19 cellular contexts compared by ENCODE assay signal in the genomic region with DNA sequence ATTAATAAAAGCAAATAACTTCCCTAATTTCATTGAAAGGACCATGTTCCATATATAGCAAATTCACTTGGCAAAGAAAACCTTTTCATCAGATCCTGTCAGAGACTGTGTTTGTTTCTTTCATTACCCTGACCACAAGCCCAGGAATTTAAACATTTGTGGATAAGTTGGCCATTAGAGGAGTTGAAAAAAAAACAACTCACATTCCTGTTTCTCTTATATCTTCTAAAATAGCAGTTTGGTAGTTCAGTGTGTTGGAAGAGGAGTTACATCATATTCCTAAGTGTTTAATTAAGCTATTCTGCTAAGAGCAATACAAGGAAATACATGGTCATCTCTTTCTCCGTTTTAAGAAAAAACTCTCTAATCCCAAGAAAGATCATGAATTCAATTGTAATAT.
DNase-seq lines count a peak whose midpoint lies in the region; ATAC-seq and TF ChIP-seq lines count a peak whose summit lies in the region.
"Had no signal": no experiment of that assay in that cellular context is flagged by ENCODE, and none has a peak within 500 bp of the region (broad histone marks: within the 10 kb centered on the region; RNA-seq: fewer than 3 reads in every experiment).

No MANE protein-coding gene starts in this region.

- 0 out of 2 replicates have a peak, but pooled peaks cover 3% of the 10 kb centered on the region for H4K20me1 ChIP-seq in IMR-90 (ENCODE audit: insufficient read depth, low read length)

- H4K91ac ChIP-seq in IMR-90 (ENCODE audit: insufficient read depth, low read depth, low read length) = no peak overlapping the region

- BruUV-seq in IMR-90 (replicated peaks; lab: Mats Ljungman, UMichigan) = no TSS peak

- H3K79me2 ChIP-seq in mesendoderm (ENCODE audit: control insufficient read depth, insufficient read depth, low read length) = no peaks in the 10 kb centered on the region

- no peak overlapping the region for H2AFZ ChIP-seq in IMR-90 (replicated peaks; ENCODE audit: low read length, poor library complexity)

- no peak overlapping the region for H2BK5ac ChIP-seq in IMR-90 (ENCODE audit: low read depth, low read length, poor library complexity, severe bottlenecking)
- no peak overlapping the region for H2BK5ac ChIP-seq in mesendoderm (ENCODE audit: low read length)

- no peak overlapping the region for H3K18ac ChIP-seq in IMR-90 (ENCODE audit: low read depth, low read length)
- no peak overlapping the region for H3K18ac ChIP-seq in mesendoderm (ENCODE audit: low read length)

- no peak overlapping the region for H4K8ac ChIP-seq in IMR-90 (ENCODE audit: low read depth in 2 of 2, low read length in 2 of 2)
- no peak overlapping the region for H4K8ac ChIP-seq in mesendoderm (ENCODE audit: low read depth, low read length)

- H4K5ac ChIP-seq in IMR-90 (ENCODE audit: low read depth, low read length) (no peak overlapping the region), mesendoderm (ENCODE audit: low read length) (no peak overlapping the region)

- in situ Hi-C loops in IMR-90 (cut with MboI; ENCODE audit: low sequenced_read_pairs) = loop anchor here (10.0 kb wide), 1 partner anchor 661 kb away; no protein-coding TSS in a partner anchor

- H3K4me3 ChIP-seq in IMR-90 (ENCODE audit: insufficient read depth, low read depth, low read length) (no peak overlapping the region), mesendoderm (ENCODE audit: low read length) (no peak overlapping the region)
- H3K4me3 ChIP-seq: lower lobe of right lung, sigmoid colon, SJSA1, transverse colon had no signal

- no peak overlapping the region for H3K23ac ChIP-seq in IMR-90 (ENCODE audit: low read depth, low read length)
- no peak overlapping the region for H3K23ac ChIP-seq in mesendoderm (ENCODE audit: low read length)

- POLR2A ChIA-PET in IMR-90 (lab: Charles Lee; ENCODE audit: unreplicated experiment) = no interaction called here

- no peak overlapping the region for H3K4me2 ChIP-seq in IMR-90 (ENCODE audit: low read depth, low read length)
- no peak overlapping the region for H3K4me2 ChIP-seq in mesendoderm (ENCODE audit: low read length)

- H3K79me1 ChIP-seq in IMR-90 (ENCODE audit: low read depth in 1 of 2, low read length in 2 of 2) (no peaks in the 10 kb centered on the region), mesendoderm (ENCODE audit: low read length) (no peaks in the 10 kb centered on the region)

- H2AK5ac ChIP-seq in IMR-90 (ENCODE audit: low read depth, low read length) (no peak overlapping the region), mesendoderm (ENCODE audit: low read length) (no peak overlapping the region)

- H3K9me3 ChIP-seq in IMR-90 (ENCODE audit: control insufficient read depth, insufficient read depth, low read length) = no peaks in the 10 kb centered on the region
- H3K9me3 ChIP-seq: lower lobe of right lung, sigmoid colon, SJSA1, transverse colon had no signal

- H3K27ac ChIP-seq in IMR-90 (ENCODE audit: insufficient read depth, low read length) (no peak overlapping the region), mesendoderm (ENCODE audit: low read depth, low read length) (no peak overlapping the region)
- H3K27ac ChIP-seq: lower lobe of right lung, SJSA1, transverse colon had no signal

- peaks cover 3% of the 10 kb centered on the region; the same call in 1 of the 2 replicates for H3K9me1 ChIP-seq in IMR-90 (ENCODE audit: insufficient read depth, low read length)

- no peak overlapping the region for H2BK15ac ChIP-seq in IMR-90 (ENCODE audit: low read depth, low read length)
- H2BK15ac ChIP-seq in mesendoderm (replicated peaks; ENCODE audit: low read depth) = no peak overlapping the region

- H3K4me3 Mint-ChIP-seq in chondrocyte (ENCODE audit: unreplicated experiment) = no peak overlapping the region
- no peak overlapping the region for H3K4me3 Mint-ChIP-seq in activated naive CD8-positive, alpha-beta T cell treated with anti-CD3 and anti-CD28 coated beads for 36 hours
- H3K4me3 Mint-ChIP-seq: activated CD4-positive, alpha-beta T cell treated with anti-CD3 and anti-CD28 coated beads, Interleukin-2, amount 10 ng/mL, durations not matched to agents 7 days and 5 days; activated naive CD8-positive, alpha-beta T cell treated with anti-CD3 and anti-CD28 coated beads, Interleukin-2, amount 10 ng/mL, durations not matched to agents 7 days and 5 days; activated T-cell treated with anti-CD3 and anti-CD28 coated beads, Interleukin-2, amount 50 U/mL, for 24 hours; IgD-negative memory B cell had no signal

- TF ChIP-seq CTCF in IMR-90 (conservative IDR thresholded peaks at IDR 0.05; ENCODE audit: low read depth, low read length) = no peak
- no peak for TF ChIP-seq CTCF in chondrocyte (IDR thresholded peaks at IDR 0.05)

- TF ChIP-seq RAD21 in IMR-90 (IDR thresholded peaks at IDR 0.05; ENCODE audit: low read length) = no peak

- peaks cover 3% of the 10 kb centered on the region for H3K4me1 ChIP-seq in IMR-90 (ENCODE audit: control insufficient read depth, insufficient read depth, low read length)
- H3K4me1 ChIP-seq in mesendoderm (ENCODE audit: control insufficient read depth, low read depth, low read length) = no peaks in the 10 kb centered on the region
- H3K4me1 ChIP-seq: lower lobe of right lung, transverse colon had no signal

- ATAC-seq in IMR-90 (ENCODE audit: low read depth) (peak; percentile 73), GM18520 (IDR thresholded peaks at IDR 0.05; ENCODE audit: unreplicated experiment) (no peak), GM21619 (IDR thresholded peaks at IDR 0.05; ENCODE audit: unreplicated experiment) (no peak)
- ATAC-seq: lower lobe of right lung had no signal

- H3K4me1 Mint-ChIP-seq in chondrocyte (ENCODE audit: low read depth) = peaks cover 27% of the 10 kb centered on the region
- no peaks in the 10 kb centered on the region for H3K4me1 Mint-ChIP-seq in activated naive CD8-positive, alpha-beta T cell treated with anti-CD3 and anti-CD28 coated beads for 36 hours
- H3K4me1 Mint-ChIP-seq: activated CD4-positive, alpha-beta T cell treated with anti-CD3 and anti-CD28 coated beads, Interleukin-2, amount 10 ng/mL, durations not matched to agents 7 days and 5 days; activated naive CD8-positive, alpha-beta T cell treated with anti-CD3 and anti-CD28 coated beads, Interleukin-2, amount 10 ng/mL, durations not matched to agents 7 days and 5 days; IgD-negative memory B cell had no signal

- H2BK120ac ChIP-seq in IMR-90 (ENCODE audit: low read depth, low read length) (no peak overlapping the region), mesendoderm (ENCODE audit: low read depth, low read length) (no peak overlapping the region)

- H3K27ac Mint-ChIP-seq in chondrocyte (ENCODE audit: unreplicated experiment) = peak overlapping the region; percentile 45
- no peak overlapping the region for H3K27ac Mint-ChIP-seq in activated naive CD8-positive, alpha-beta T cell treated with anti-CD3 and anti-CD28 coated beads for 36 hours
- H3K27ac Mint-ChIP-seq: activated CD4-positive, alpha-beta T cell treated with anti-CD3 and anti-CD28 coated beads, Interleukin-2, amount 10 ng/mL, durations not matched to agents 7 days and 5 days; activated naive CD8-positive, alpha-beta T cell treated with anti-CD3 and anti-CD28 coated beads, Interleukin-2, amount 10 ng/mL, durations not matched to agents 7 days and 5 days; activated T-cell treated with anti-CD3 and anti-CD28 coated beads, Interleukin-2, amount 50 U/mL, for 24 hours; IgD-negative memory B cell had no signal

- H3K36me3 ChIP-seq in IMR-90 (ENCODE audit: control insufficient read depth, insufficient read depth, low read length) (no peaks in the 10 kb centered on the region), mesendoderm (ENCODE audit: control insufficient read depth, insufficient read depth, low read length) (no peaks in the 10 kb centered on the region)
- H3K36me3 ChIP-seq: lower lobe of right lung, sigmoid colon, SJSA1, transverse colon had no signal

- no peak overlapping the region for H2AK9ac ChIP-seq in IMR-90 (replicated peaks; ENCODE audit: low read depth, low read length, poor library complexity)

- H3K4ac ChIP-seq in IMR-90 (ENCODE audit: low read depth, low read length) (no peak overlapping the region), mesendoderm (ENCODE audit: low read depth, low read length) (no peak overlapping the region)

- intact Hi-C loops in IMR-90 (cut with micrococcal nuclease) = loop anchor here (10.0 kb wide), 1 partner anchor 501 kb away; a partner anchor contains a TSS

- H3K27me3 Mint-ChIP-seq in chondrocyte (ENCODE audit: low read depth) = no peaks in the 10 kb centered on the region
- no peaks in the 10 kb centered on the region for H3K27me3 Mint-ChIP-seq in activated naive CD8-positive, alpha-beta T cell treated with anti-CD3 and anti-CD28 coated beads for 36 hours
- H3K27me3 Mint-ChIP-seq: activated CD4-positive, alpha-beta T cell treated with anti-CD3 and anti-CD28 coated beads, Interleukin-2, amount 10 ng/mL, durations not matched to agents 7 days and 5 days; activated naive CD8-positive, alpha-beta T cell treated with anti-CD3 and anti-CD28 coated beads, Interleukin-2, amount 10 ng/mL, durations not matched to agents 7 days and 5 days; activated T-cell treated with anti-CD3 and anti-CD28 coated beads, Interleukin-2, amount 50 U/mL, for 24 hours; IgD-negative memory B cell had no signal

- H3K56ac ChIP-seq in IMR-90 (ENCODE audit: extremely low read depth, insufficient read depth, low read length) (no peak overlapping the region), mesendoderm (ENCODE audit: low read length) (no peak overlapping the region)

- H3K9ac ChIP-seq in IMR-90 (ENCODE audit: low read depth, low read length) (no peak overlapping the region), mesendoderm (ENCODE audit: low read length) (no peak overlapping the region)

- no peak overlapping the region for H3K14ac ChIP-seq in IMR-90 (replicated peaks; ENCODE audit: low read depth, low read length)

- H3K27me3 ChIP-seq in IMR-90 (ENCODE audit: control insufficient read depth, insufficient read depth, low read length) (peaks cover 2% of the 10 kb centered on the region; the same call in 1 of the 2 replicates), mesendoderm (ENCODE audit: insufficient read depth, low read length, poor library complexity) (no peaks in the 10 kb centered on the region)
- H3K27me3 ChIP-seq: sigmoid colon, SJSA1, transverse colon had no signal

- dilution Hi-C loops in IMR-90 (cut with HindIII; ENCODE audit: low sequenced_read_pairs, unreplicated experiment) = no loop called here

- no CpG with 5 or more reads among the region's 1 CpG for WGBS in IMR-90 (ENCODE audit: extremely low coverage in 2 of 2, insufficient read length in 1 of 2), 2 experiments
- WGBS in mesendoderm (ENCODE audit: extremely low coverage, insufficient coverage, low lambda C conversion rate) = no CpG with 5 or more reads among the region's 1 CpG

- H3K36me3 Mint-ChIP-seq in chondrocyte (ENCODE audit: low read depth) = no peaks in the 10 kb centered on the region
- H3K36me3 Mint-ChIP-seq in activated naive CD8-positive, alpha-beta T cell treated with anti-CD3 and anti-CD28 coated beads for 36 hours = no peaks in the 10 kb centered on the region
- H3K36me3 Mint-ChIP-seq: activated naive CD8-positive, alpha-beta T cell treated with anti-CD3 and anti-CD28 coated beads, Interleukin-2, amount 10 ng/mL, durations not matched to agents 7 days and 5 days; IgD-negative memory B cell had no signal

- no peak for TF ChIP-seq POLR2A in IMR-90 (IDR thresholded peaks at IDR 0.05; ENCODE audit: low read depth, low read length)

- peak; percentile 23 for DNase-seq in AG08396 (ENCODE audit: low spot score)
- DNase-seq in IMR-90 = peak; percentile 86
- no peak for DNase-seq in chondrocyte (ENCODE audit: low spot score)
- DNase-seq in mesendoderm = peak; percentile 41
- no peak for DNase-seq in SHP77 (lab: John Stamatoyannopoulos, UW)
- no peak for DNase-seq in activated naive CD8-positive, alpha-beta T cell treated with anti-CD3 and anti-CD28 coated beads for 36 hours
- DNase-seq: ACHN; activated CD4-positive, alpha-beta T cell treated with anti-CD3 and anti-CD28 coated beads, Interleukin-2, amount 10 ng/mL, durations not matched to agents 7 days and 5 days; activated naive CD8-positive, alpha-beta T cell treated with anti-CD3 and anti-CD28 coated beads, Interleukin-2, amount 10 ng/mL, durations not matched to agents 7 days and 5 days; activated T-cell treated with anti-CD3 and anti-CD28 coated beads, Interleukin-2, amount 50 U/mL, for 24 hours; H7; lower lobe of right lung; NCI-H1092; sigmoid colon; transverse colon had no signal

- H2BK20ac ChIP-seq in IMR-90 (ENCODE audit: low read depth, low read length) = no peak overlapping the region

- no peaks in the 10 kb centered on the region for H3K9me3 Mint-ChIP-seq in chondrocyte (ENCODE audit: low read depth)
- H3K9me3 Mint-ChIP-seq in activated naive CD8-positive, alpha-beta T cell treated with anti-CD3 and anti-CD28 coated beads for 36 hours = no peaks in the 10 kb centered on the region
- H3K9me3 Mint-ChIP-seq: activated CD4-positive, alpha-beta T cell treated with anti-CD3 and anti-CD28 coated beads, Interleukin-2, amount 10 ng/mL, durations not matched to agents 7 days and 5 days; activated naive CD8-positive, alpha-beta T cell treated with anti-CD3 and anti-CD28 coated beads, Interleukin-2, amount 10 ng/mL, durations not matched to agents 7 days and 5 days; activated T-cell treated with anti-CD3 and anti-CD28 coated beads, Interleukin-2, amount 50 U/mL, for 24 hours had no signal

- CTCF ChIA-PET in IMR-90 (lab: Yijun Ruan, JAX) = no interaction called here

Comparison
In these comparisons a context has a peak if more than half of its experiments do, and no peak if none do; other contexts are left out.
1. DNase-seq: peak in AG08396 (single experiment), IMR-90 (single experiment) and mesendoderm (single experiment); none in chondrocyte (single experiment), SHP77 (0 of 2) and activated naive CD8-positive, alpha-beta T cell treated with anti-CD3 and anti-CD28 coated beads for 36 hours (single experiment).